In the genomic region with DNA sequence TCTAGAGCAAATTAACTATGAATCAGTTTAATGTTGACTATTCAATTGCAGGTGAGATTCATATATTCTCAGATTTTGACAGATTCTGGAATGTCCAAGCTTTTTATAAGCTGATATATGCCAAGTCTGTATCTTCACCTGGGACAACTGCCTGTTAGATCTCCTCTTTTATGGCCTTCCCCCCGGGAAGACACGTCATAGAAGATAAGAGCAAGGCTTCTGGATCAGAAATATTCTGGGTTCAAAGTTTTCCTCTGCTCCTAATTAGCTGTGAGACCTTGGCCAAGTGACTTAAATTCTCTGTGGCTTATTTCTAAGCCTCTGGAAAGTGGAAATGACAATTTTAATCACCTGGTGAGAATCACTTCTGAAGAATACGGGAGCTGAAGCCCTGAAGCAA, we compare ENCODE assay signal across 7 cellular contexts.
"Had no signal": no experiment of that assay in that cellular context is flagged by ENCODE, and none has a peak within 500 bp of the region (broad histone marks: within the 10 kb centered on the region; RNA-seq: fewer than 3 reads in every experiment).

No MANE protein-coding gene starts in this region.

- FAIRE-seq: HepG2, HTR-8/SVneo, K562 had no signal

- ATAC-seq: HepG2, K562 had no signal

- DNase-seq: IMR-90, KBM-7, KG1 had no signal

- H3K27ac ChIP-seq: HL-60 had no signal

- H3K4me3 ChIP-seq: K562 had no signal
